Comparison of ENCODE assay signal across 10 cellular contexts in the genomic region with DNA sequence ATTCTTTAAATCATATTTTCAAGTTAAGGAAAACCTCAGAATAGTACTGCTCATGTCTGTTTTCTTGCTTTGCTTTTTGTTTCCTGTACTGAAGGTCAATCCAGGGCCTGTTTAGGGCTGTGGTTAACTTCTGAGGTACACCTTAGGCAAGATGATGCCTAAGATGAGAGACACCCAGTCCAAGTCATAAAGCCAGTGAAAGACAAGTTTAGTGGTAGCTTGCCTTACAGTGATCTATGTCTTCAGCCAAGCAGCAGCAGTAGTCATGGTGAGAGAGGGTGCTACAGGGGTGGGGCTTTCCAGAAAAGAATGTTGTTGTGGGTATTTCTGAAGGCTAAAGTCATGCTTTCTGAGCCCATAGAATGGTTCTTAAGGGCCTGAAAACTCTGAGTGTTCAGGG.
DNase-seq lines count a peak whose midpoint lies in the region; ATAC-seq, FAIRE-seq and TF ChIP-seq lines count a peak whose summit lies in the region.
"Had no signal": no experiment of that assay in that cellular context is flagged by ENCODE, and none has a peak within 500 bp of the region (broad histone marks: within the 10 kb centered on the region; RNA-seq: fewer than 3 reads in every experiment).

No MANE protein-coding gene starts in this region.

- no peak overlapping the region for H3K4me3 ChIP-seq in MM.1S (ENCODE audit: low read length)

- no peaks in the 10 kb centered on the region for H3F3A ChIP-seq in MM.1S (ENCODE audit: insufficient read depth, low read length)

- no peaks in the 10 kb centered on the region for H3K27me3 ChIP-seq in MM.1S (replicated peaks; ENCODE audit: insufficient read depth, low read length)
- H3K27me3 ChIP-seq: BE2C had no signal

- H3K4me1 ChIP-seq in MM.1S (ENCODE audit: low read length): peaks cover 16% of the 10 kb centered on the region
- H3K4me1 ChIP-seq: BE2C had no signal

- no peaks in the 10 kb centered on the region for H3K36me3 ChIP-seq in MM.1S (replicated peaks; ENCODE audit: insufficient read depth, low read length)
- H3K36me3 ChIP-seq: BE2C had no signal

- H3K9me2 ChIP-seq in MM.1S (replicated peaks; ENCODE audit: insufficient read depth, low read length): no peaks in the 10 kb centered on the region

- H4K20me1 ChIP-seq in MM.1S (ENCODE audit: insufficient read depth, low read length): no peaks in the 10 kb centered on the region

- FAIRE-seq in RCC 7860 (lab: Jason Lieb, UNC): no peak

- H3K9me3 ChIP-seq in MM.1S (replicated peaks; ENCODE audit: insufficient read depth, low read length): no peaks in the 10 kb centered on the region
- H3K9me3 ChIP-seq: BE2C had no signal

- H3K9ac ChIP-seq in MM.1S (ENCODE audit: low read length): no peak overlapping the region

- no peak overlapping the region for H3K4me2 ChIP-seq in MM.1S (ENCODE audit: low read depth, low read length)

- no peak overlapping the region; the same call in 1 of the 2 replicates for H3K27ac ChIP-seq in MM.1S (ENCODE audit: low read length)

- peak; percentile 92 for ATAC-seq in HG02642 (IDR thresholded peaks at IDR 0.05; ENCODE audit: poor library complexity, unreplicated experiment)
- ATAC-seq in stimulated activated naive CD8-positive, alpha-beta T cell treated with anti-CD3 and anti-CD28 coated beads, Interleukin-15, Interleukin-2, amounts not matched to agents 100 U/mL and 50 U/mL, for 24 hours: peak; percentile 93

- no peaks in the 10 kb centered on the region for H3K79me2 ChIP-seq in MM.1S (ENCODE audit: low read length)

- DNase-seq in stimulated activated CD4-positive, alpha-beta T cell treated with anti-CD3 and anti-CD28 coated beads, Interleukin-15, amount 100 ng/mL, for 24 hours: peak; percentile 7
- DNase-seq in stimulated activated CD4-positive, alpha-beta T cell treated with anti-CD3 and anti-CD28 coated beads, Interleukin-4, amount 100 ng/mL, for 1 hour: no peak
- DNase-seq in MM.1S: peak; percentile 69
- no peak for DNase-seq in stimulated activated naive CD8-positive, alpha-beta T cell treated with anti-CD3 and anti-CD28 coated beads, Interleukin-15, Interleukin-2, amounts not matched to agents 100 U/mL and 50 U/mL, for 24 hours
- DNase-seq in DMS79 treated with DMSO at 0.1 percent for 48 hours (lab: John Stamatoyannopoulos, UW): no peak
- DNase-seq in RCC 7860 (ENCODE audit: low spot score): no peak
- no peak for DNase-seq in cortex of kidney (lab: John Stamatoyannopoulos, UW)
- DNase-seq: BE2C, NCI-H510A had no signal

- H2AFZ ChIP-seq in MM.1S (ENCODE audit: low read length): no peak overlapping the region

- no peak for TF ChIP-seq CTCF in MM.1S (IDR thresholded peaks at IDR 0.05; ENCODE audit: low read length)

Comparison
In these comparisons a context has a peak if more than half of its experiments do, and no peak if none do; other contexts are left out.
1. DNase-seq: peak in stimulated activated CD4-positive, alpha-beta T cell treated with anti-CD3 and anti-CD28 coated beads, Interleukin-15, amount 100 ng/mL, for 24 hours (single experiment) and MM.1S (single experiment); none in stimulated activated CD4-positive, alpha-beta T cell treated with anti-CD3 and anti-CD28 coated beads, Interleukin-4, amount 100 ng/mL, for 1 hour (single experiment), stimulated activated naive CD8-positive, alpha-beta T cell treated with anti-CD3 and anti-CD28 coated beads, Interleukin-15, Interleukin-2, amounts not matched to agents 100 U/mL and 50 U/mL, for 24 hours (single experiment), DMS79 treated with DMSO at 0.1 percent for 48 hours (single experiment), RCC 7860 (single experiment) and cortex of kidney (single experiment).